19 cellular contexts compared by ENCODE assay signal in the genomic region with DNA sequence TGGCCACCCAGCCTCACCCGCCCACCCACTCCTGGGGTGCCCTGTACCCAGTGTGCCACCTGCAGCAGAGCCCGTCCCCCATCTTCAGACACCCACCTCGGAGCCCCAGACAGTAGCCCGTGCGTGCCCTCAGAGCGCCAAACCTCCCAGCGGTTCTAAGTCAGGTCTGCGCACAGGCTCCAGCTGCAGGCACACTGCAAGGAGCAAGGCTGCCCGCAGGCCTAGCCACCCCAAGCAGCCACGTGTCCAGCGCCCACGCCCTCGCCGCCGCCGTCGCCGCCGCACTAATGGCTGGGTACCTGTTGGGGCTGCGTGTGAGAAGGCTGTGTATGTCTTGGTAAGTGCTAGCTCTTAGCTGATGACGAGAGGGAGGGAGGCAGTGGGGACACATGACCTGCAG.
"Had no signal": no experiment of that assay in that cellular context is flagged by ENCODE, and none has a peak within 500 bp of the region (broad histone marks: within the 10 kb centered on the region; RNA-seq: fewer than 3 reads in every experiment).

No MANE protein-coding gene starts in this region.

- H3K4me3 ChIP-seq: pancreas, smooth muscle cell, thoracic aorta, tibial nerve had no signal

- DNase-seq: cortex of kidney; effector memory CD8-positive, alpha-beta T cell; mesendoderm; midbrain; naive thymus-derived CD8-positive, alpha-beta T cell; nephron progenitor cell; occipital lobe; retina; stimulated activated CD4-positive, alpha-beta T cell treated with anti-CD3 and anti-CD28 coated beads, Interleukin-4, amount 100 ng/mL, for 4 hours; stimulated activated naive B cell treated with anti-CD40 and anti-IgM and Interleukin-4, amounts not matched to agents 10 μg/mL and 1 μg/mL and 100 μg/mL, for 72 hours had no signal

- H3K4me2 ChIP-seq: smooth muscle cell had no signal

- H3K27me3 ChIP-seq: pancreas, tibial nerve had no signal

- H3K9me3 ChIP-seq: pancreas, thoracic aorta, tibial nerve had no signal

- H3K27ac Mint-ChIP-seq: effector memory CD8-positive, alpha-beta T cell; nephron progenitor cell; stimulated activated naive B cell treated with anti-CD40 and anti-IgM and Interleukin-4, amounts not matched to agents 10 μg/mL and 1 μg/mL and 100 μg/mL, for 72 hours; stimulated activated naive CD8-positive, alpha-beta T cell treated with anti-CD3 and anti-CD28 coated beads, Interleukin-15, Interleukin-2, amounts not matched to agents 100 ng/mL and 50 ng/mL, for 24 hours had no signal

- FAIRE-seq: endometrium, frontal cortex, keratinocyte, pancreas had no signal

- ATAC-seq: effector memory CD8-positive, alpha-beta T cell; naive thymus-derived CD8-positive, alpha-beta T cell; pancreas; sciatic nerve; stimulated activated naive B cell treated with anti-CD40 and anti-IgM and Interleukin-4, amounts not matched to agents 10 μg/mL and 1 μg/mL and 100 μg/mL, for 72 hours had no signal

- H3K4me3 Mint-ChIP-seq: effector memory CD8-positive, alpha-beta T cell; naive thymus-derived CD8-positive, alpha-beta T cell; nephron progenitor cell; stimulated activated naive B cell treated with anti-CD40 and anti-IgM and Interleukin-4, amounts not matched to agents 10 μg/mL and 1 μg/mL and 100 μg/mL, for 72 hours; stimulated activated naive CD8-positive, alpha-beta T cell treated with anti-CD3 and anti-CD28 coated beads, Interleukin-15, Interleukin-2, amounts not matched to agents 100 ng/mL and 50 ng/mL, for 24 hours had no signal

- H3K27me3 Mint-ChIP-seq: effector memory CD8-positive, alpha-beta T cell; naive thymus-derived CD8-positive, alpha-beta T cell; stimulated activated naive B cell treated with anti-CD40 and anti-IgM and Interleukin-4, amounts not matched to agents 10 μg/mL and 1 μg/mL and 100 μg/mL, for 72 hours; stimulated activated naive CD8-positive, alpha-beta T cell treated with anti-CD3 and anti-CD28 coated beads, Interleukin-15, Interleukin-2, amounts not matched to agents 100 ng/mL and 50 ng/mL, for 24 hours had no signal

- H3K27ac ChIP-seq: pancreas, thoracic aorta, tibial nerve had no signal

- H3K9me3 Mint-ChIP-seq: effector memory CD8-positive, alpha-beta T cell; naive thymus-derived CD8-positive, alpha-beta T cell; nephron progenitor cell; stimulated activated naive B cell treated with anti-CD40 and anti-IgM and Interleukin-4, amounts not matched to agents 10 μg/mL and 1 μg/mL and 100 μg/mL, for 72 hours; stimulated activated naive CD8-positive, alpha-beta T cell treated with anti-CD3 and anti-CD28 coated beads, Interleukin-15, Interleukin-2, amounts not matched to agents 100 ng/mL and 50 ng/mL, for 24 hours had no signal
